Comparison of ENCODE assay signal across 15 cellular contexts in the genomic region with DNA sequence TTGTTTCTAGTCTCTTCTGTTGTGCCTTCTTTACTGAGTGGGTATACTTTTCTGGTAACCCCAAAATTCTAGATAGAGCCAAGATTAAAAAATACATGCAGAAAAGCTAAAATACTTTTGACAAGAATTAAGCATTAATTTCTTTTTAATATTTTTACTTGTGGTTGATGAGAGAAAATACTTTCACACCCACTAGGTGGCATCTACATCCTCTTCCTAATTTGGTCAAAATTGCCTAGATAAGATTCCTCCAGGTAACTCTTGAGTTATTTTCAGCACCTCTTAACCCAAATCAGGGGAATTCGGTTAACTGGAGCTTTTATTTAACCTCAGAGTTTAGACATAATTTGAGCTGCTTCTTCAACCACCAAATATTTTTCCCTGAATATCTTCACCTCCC. TPM values are rescaled to one million over a fixed set of nuclear protein-coding genes. Genes with fewer than 3 reads are reported as not detected.
A peak's percentile ranks its signal among the peaks of the same experiment; 100 is the strongest.
DNase-seq lines count a peak whose midpoint lies in the region; TF ChIP-seq lines count a peak whose summit lies in the region.
"Had no signal": no experiment of that assay in that cellular context is flagged by ENCODE, and none has a peak within 500 bp of the region (broad histone marks: within the 10 kb centered on the region; RNA-seq: fewer than 3 reads in every experiment).

No MANE protein-coding gene starts in this region.

- H3K27me3 Mint-ChIP-seq in activated CD4-positive, alpha-beta memory T cell treated with anti-CD3 and anti-CD28 coated beads for 36 hours = no peaks in the 10 kb centered on the region
- H3K27me3 Mint-ChIP-seq: activated naive CD4-positive, alpha-beta T cell treated with anti-CD3 and anti-CD28 coated beads, Interleukin-2, amount 10 ng/mL, durations not matched to agents 7 days and 5 days had no signal

- no peaks in the 10 kb centered on the region for H3K9me2 ChIP-seq in DOHH2 (replicated peaks; ENCODE audit: control insufficient read depth, low read length)

- H3K4me3 ChIP-seq in DOHH2 (ENCODE audit: low read length) = no peak overlapping the region
- H3K4me3 ChIP-seq in astrocyte of the spinal cord (ENCODE audit: low read depth, low read length) = no peak overlapping the region
- H3K4me3 ChIP-seq: left lung, thoracic aorta had no signal

- H3K27me3 ChIP-seq in DOHH2 (ENCODE audit: control insufficient read depth, low read length) = no peaks in the 10 kb centered on the region; the same call in 1 of the 2 replicates
- H3K27me3 ChIP-seq: left lung had no signal

- intact Hi-C loops in activated CD4-positive, alpha-beta memory T cell treated with anti-CD3 and anti-CD28 coated beads for 36 hours (cut with micrococcal nuclease) = loop anchor here (10.0 kb wide), 1 partner anchor 627 kb away; no protein-coding TSS in a partner anchor

- H3K4me2 ChIP-seq in DOHH2 (ENCODE audit: low read length) = no peak overlapping the region

- CTCF ChIA-PET in activated CD4-positive, alpha-beta memory T cell treated with anti-CD3 and anti-CD28 coated beads for 36 hours (lab: Charles Lee) = no interaction called here

- no peaks in the 10 kb centered on the region for H3K79me2 ChIP-seq in DOHH2 (ENCODE audit: control insufficient read depth, low read length)

- DNase-seq in KBM-7 (peak; percentile 6), astrocyte of the spinal cord (ENCODE audit: low read depth, low spot score) (no peak), iris pigment epithelial cell (ENCODE audit: low read depth) (peak; percentile 10), HPDE6-E6E7 (ENCODE audit: extremely low spot score) (no peak), cerebellar nuclear complex (lab: John Stamatoyannopoulos, UW) (no peak)
- DNase-seq in stimulated activated naive CD4-positive, alpha-beta T cell (lab: John Stamatoyannopoulos, UW) = no peak
- no peak for DNase-seq in activated CD4-positive, alpha-beta memory T cell treated with anti-CD3 and anti-CD28 coated beads for 36 hours
- DNase-seq: activated CD4-positive, alpha-beta T cell treated with anti-CD3 and anti-CD28 coated beads for 1 hour; activated naive CD4-positive, alpha-beta T cell treated with anti-CD3 and anti-CD28 coated beads, Interleukin-2, amount 10 ng/mL, durations not matched to agents 7 days and 5 days; Calu3; left lung; NCI-H2081 treated with DMSO at 0.1 percent for 48 hours; posterior cingulate gyrus had no signal

- POLR2A ChIA-PET in activated CD4-positive, alpha-beta memory T cell treated with anti-CD3 and anti-CD28 coated beads for 36 hours (lab: Charles Lee) = no interaction called here

- no peaks in the 10 kb centered on the region for H3K36me3 ChIP-seq in DOHH2 (ENCODE audit: control insufficient read depth, low read length)
- H3K36me3 ChIP-seq: left lung, thoracic aorta had no signal

- no peaks in the 10 kb centered on the region for H3K9me3 Mint-ChIP-seq in activated CD4-positive, alpha-beta memory T cell treated with anti-CD3 and anti-CD28 coated beads for 36 hours
- H3K9me3 Mint-ChIP-seq: activated naive CD4-positive, alpha-beta T cell treated with anti-CD3 and anti-CD28 coated beads, Interleukin-2, amount 10 ng/mL, durations not matched to agents 7 days and 5 days had no signal

- no peak overlapping the region for H3K27ac ChIP-seq in DOHH2 (ENCODE audit: low read depth, low read length)
- H3K27ac ChIP-seq: left lung, thoracic aorta had no signal

- no peak overlapping the region for H3K4me3 Mint-ChIP-seq in activated CD4-positive, alpha-beta memory T cell treated with anti-CD3 and anti-CD28 coated beads for 36 hours
- H3K4me3 Mint-ChIP-seq: activated naive CD4-positive, alpha-beta T cell treated with anti-CD3 and anti-CD28 coated beads, Interleukin-2, amount 10 ng/mL, durations not matched to agents 7 days and 5 days had no signal

- H3K36me3 Mint-ChIP-seq in activated CD4-positive, alpha-beta memory T cell treated with anti-CD3 and anti-CD28 coated beads for 36 hours = no peaks in the 10 kb centered on the region
- H3K36me3 Mint-ChIP-seq: activated naive CD4-positive, alpha-beta T cell treated with anti-CD3 and anti-CD28 coated beads, Interleukin-2, amount 10 ng/mL, durations not matched to agents 7 days and 5 days had no signal

- no peak overlapping the region for H3K27ac Mint-ChIP-seq in activated CD4-positive, alpha-beta memory T cell treated with anti-CD3 and anti-CD28 coated beads for 36 hours
- H3K27ac Mint-ChIP-seq: activated naive CD4-positive, alpha-beta T cell treated with anti-CD3 and anti-CD28 coated beads, Interleukin-2, amount 10 ng/mL, durations not matched to agents 7 days and 5 days had no signal

- H3K4me1 ChIP-seq in DOHH2 (ENCODE audit: control insufficient read depth, low read length) = no peaks in the 10 kb centered on the region
- H3K4me1 ChIP-seq: left lung had no signal

- H3F3A ChIP-seq in DOHH2 (ENCODE audit: control insufficient read depth, insufficient read depth) = no peaks in the 10 kb centered on the region

- H3K9me3 ChIP-seq in DOHH2 (ENCODE audit: control insufficient read depth, insufficient read depth, low read length) = no peaks in the 10 kb centered on the region
- H3K9me3 ChIP-seq: left lung, thoracic aorta had no signal

- no peaks in the 10 kb centered on the region for H4K20me1 ChIP-seq in DOHH2 (ENCODE audit: control insufficient read depth, insufficient read depth, low read depth, low read length)

- no peaks in the 10 kb centered on the region for H3K4me1 Mint-ChIP-seq in activated CD4-positive, alpha-beta memory T cell treated with anti-CD3 and anti-CD28 coated beads for 36 hours (ENCODE audit: low read depth)
- H3K4me1 Mint-ChIP-seq: activated naive CD4-positive, alpha-beta T cell treated with anti-CD3 and anti-CD28 coated beads, Interleukin-2, amount 10 ng/mL, durations not matched to agents 7 days and 5 days had no signal

- peak; percentile 36 for TF ChIP-seq CTCF in DOHH2 (IDR thresholded peaks at IDR 0.05; ENCODE audit: low read depth, low read length, poor library complexity, severe bottlenecking)
- peak; percentile 32 for TF ChIP-seq CTCF in astrocyte of the spinal cord (IDR thresholded peaks at IDR 0.05; ENCODE audit: low read depth, low read length)

- in situ Hi-C loops in KBM-7 (cut with MboI; ENCODE audit: low pct_unique_long_range_greater_than_20kb, low sequenced_read_pairs) (no loop called here), astrocyte of the spinal cord (cut with HindIII; ENCODE audit: low sequenced_read_pairs) (no loop called here)

RNA-seq across cellular contexts. Expression of a gene that starts 28.4 kb away (rescaled TPM):
- total RNA-seq in activated CD4-positive, alpha-beta memory T cell treated with anti-CD3 and anti-CD28 coated beads for 36 hours = not detected
- total RNA-seq: Calu3, left lung, thoracic aorta had no signal

RNA-seq across cellular contexts. Expression of a gene that starts 55.9 kb away (rescaled TPM):
- total RNA-seq in activated CD4-positive, alpha-beta memory T cell treated with anti-CD3 and anti-CD28 coated beads for 36 hours = not detected
- total RNA-seq: Calu3, left lung had no signal

Comparison
In these comparisons a context has a peak if more than half of its experiments do, and no peak if none do; other contexts are left out.
1. DNase-seq: peak in KBM-7 (single experiment) and iris pigment epithelial cell (single experiment); none in astrocyte of the spinal cord (single experiment), stimulated activated naive CD4-positive, alpha-beta T cell (0 of 6), HPDE6-E6E7 (single experiment), cerebellar nuclear complex (0 of 2) and activated CD4-positive, alpha-beta memory T cell treated with anti-CD3 and anti-CD28 coated beads for 36 hours (single experiment).